Comparison of ENCODE assay signal across 12 cellular contexts in the genomic region with DNA sequence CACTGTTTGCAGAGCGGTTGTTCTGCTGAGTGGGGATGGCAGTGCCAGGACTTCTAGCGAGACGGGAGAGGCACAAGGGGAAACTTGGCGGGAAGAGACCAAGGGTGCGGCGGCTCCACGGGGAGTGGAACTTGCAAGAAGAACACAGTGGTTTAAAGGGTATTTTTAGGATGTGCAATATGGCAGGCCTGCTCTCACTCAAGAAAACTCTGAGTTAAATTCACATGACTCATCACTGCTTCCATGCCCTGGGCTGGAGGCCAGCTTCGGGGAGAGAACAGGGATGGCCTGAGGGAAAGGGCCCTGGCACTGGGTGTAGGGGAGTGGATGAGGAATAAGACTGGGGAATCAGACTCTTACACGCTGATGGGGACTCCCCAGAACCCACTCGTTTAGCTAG. TPM values are rescaled to one million over a fixed set of nuclear protein-coding genes. Genes with fewer than 3 reads are reported as not detected.
A peak's percentile ranks its signal among the peaks of the same experiment; 100 is the strongest.
DNase-seq lines count a peak whose midpoint lies in the region; ATAC-seq, FAIRE-seq and TF ChIP-seq lines count a peak whose summit lies in the region.
"Had no signal": no experiment of that assay in that cellular context is flagged by ENCODE, and none has a peak within 500 bp of the region (broad histone marks: within the 10 kb centered on the region; RNA-seq: fewer than 3 reads in every experiment).

No MANE protein-coding gene starts in this region.

- DNase-seq in H54 (ENCODE audit: insufficient read length, low spot score) (peak; percentile 84), astrocyte of the spinal cord (ENCODE audit: low read depth, low spot score) (peak; percentile 23), left ventricle myocardium superior (peak; percentile 62), suprapubic skin (ENCODE audit: low spot score in 2 of 2) (peak in 1 of 2 donors; percentile 77), DMS79 (lab: John Stamatoyannopoulos, UW) (no peak), NCI-H2171 treated with DMSO at 0.1 percent for 48 hours (lab: John Stamatoyannopoulos, UW) (no peak)
- DNase-seq: activated CD4-positive, alpha-beta T cell treated with anti-CD3 and anti-CD28 coated beads, Interleukin-2, amount 10 ng/mL, durations not matched to agents 24 days and 14 days; stimulated activated CD4-positive, alpha-beta T cell treated with anti-CD3 and anti-CD28 coated beads, Interleukin-15, amount 100 ng/mL, for 24 hours had no signal

- H3K4me1 ChIP-seq in suprapubic skin = peaks cover 30% of the 10 kb centered on the region

- no peak for TF ChIP-seq EP300 in suprapubic skin (IDR thresholded peaks at IDR 0.05)

- peaks cover 4% of the 10 kb centered on the region for H3K27me3 ChIP-seq in suprapubic skin
- H3K27me3 ChIP-seq: cardiac muscle cell, upper lobe of left lung had no signal

- no peak overlapping the region for H3K4me3 ChIP-seq in astrocyte of the spinal cord (ENCODE audit: low read depth, low read length)
- H3K4me3 ChIP-seq in suprapubic skin = no peak overlapping the region
- H3K4me3 ChIP-seq: cardiac muscle cell, upper lobe of left lung had no signal

- no peak for TF ChIP-seq POLR2A in H54 (IDR thresholded peaks at IDR 0.05; ENCODE audit: low read depth, low read length)
- no peak for TF ChIP-seq POLR2A in suprapubic skin (IDR thresholded peaks at IDR 0.05)

- peak overlapping the region; percentile 87 for H3K27ac ChIP-seq in suprapubic skin
- H3K27ac ChIP-seq: cardiac muscle cell, upper lobe of left lung had no signal

- 13% methylated on average over 10 of the region's 10 CpGs for WGBS in suprapubic skin

- TF ChIP-seq CTCF in astrocyte of the spinal cord (IDR thresholded peaks at IDR 0.05; ENCODE audit: low read depth, low read length) = no peak
- TF ChIP-seq CTCF in suprapubic skin (IDR thresholded peaks at IDR 0.05) = no peak

- peak; percentile 84 for ATAC-seq in left ventricle myocardium superior
- ATAC-seq in HG03439 (IDR thresholded peaks at IDR 0.05; ENCODE audit: unreplicated experiment) = no peak
- no peak for ATAC-seq in GM18868 (IDR thresholded peaks at IDR 0.05; ENCODE audit: unreplicated experiment)

- H3K36me3 ChIP-seq in suprapubic skin = no peaks in the 10 kb centered on the region
- H3K36me3 ChIP-seq: cardiac muscle cell, upper lobe of left lung had no signal

- intact Hi-C loops in left ventricle myocardium superior (cut with micrococcal nuclease) = no loop called here

- no peak for FAIRE-seq in H54 (lab: Jason Lieb, UNC)

- in situ Hi-C loops in astrocyte of the spinal cord (cut with HindIII; ENCODE audit: low sequenced_read_pairs) = no loop called here

- no peaks in the 10 kb centered on the region for H3K9me3 ChIP-seq in suprapubic skin
- H3K9me3 ChIP-seq: upper lobe of left lung had no signal

RNA-seq across cellular contexts. Expression of gene CD300LD, which starts 13.3 kb away (rescaled TPM):
- total RNA-seq in left ventricle myocardium superior = not detected
- total RNA-seq in suprapubic skin = not detected
- total RNA-seq: activated CD4-positive, alpha-beta T cell treated with anti-CD3 and anti-CD28 coated beads, Interleukin-2, amount 10 ng/mL, durations not matched to agents 24 days and 14 days; cardiac muscle cell; upper lobe of left lung had no signal

RNA-seq across cellular contexts. Expression of gene CD300E, which starts 18.2 kb away (rescaled TPM):
- total RNA-seq in left ventricle myocardium superior (0.27 TPM), suprapubic skin (under 1 TPM in 1 of 4 donors, not detected in 3; 0.24 TPM)
- total RNA-seq: activated CD4-positive, alpha-beta T cell treated with anti-CD3 and anti-CD28 coated beads, Interleukin-2, amount 10 ng/mL, durations not matched to agents 24 days and 14 days; cardiac muscle cell had no signal

RNA-seq across cellular contexts. Expression of gene CD300H, which starts 38.1 kb away (rescaled TPM):
- not detected for total RNA-seq in left ventricle myocardium superior
- not detected for total RNA-seq in suprapubic skin
- total RNA-seq: activated CD4-positive, alpha-beta T cell treated with anti-CD3 and anti-CD28 coated beads, Interleukin-2, amount 10 ng/mL, durations not matched to agents 24 days and 14 days; cardiac muscle cell had no signal

RNA-seq across cellular contexts. Expression of gene CD300C, which starts 59.4 kb away (rescaled TPM):
- total RNA-seq in left ventricle myocardium superior (0.82 TPM), suprapubic skin (under 1 TPM; 0.31 to 0.80 (median 0.53) TPM)

Comparison
In these comparisons a context has a peak if more than half of its experiments do, and no peak if none do; other contexts are left out.
1. DNase-seq: peak in H54 (single experiment), astrocyte of the spinal cord (single experiment) and left ventricle myocardium superior (single experiment); none in DMS79 (single experiment) and NCI-H2171 treated with DMSO at 0.1 percent for 48 hours (single experiment).